In the genomic region with DNA sequence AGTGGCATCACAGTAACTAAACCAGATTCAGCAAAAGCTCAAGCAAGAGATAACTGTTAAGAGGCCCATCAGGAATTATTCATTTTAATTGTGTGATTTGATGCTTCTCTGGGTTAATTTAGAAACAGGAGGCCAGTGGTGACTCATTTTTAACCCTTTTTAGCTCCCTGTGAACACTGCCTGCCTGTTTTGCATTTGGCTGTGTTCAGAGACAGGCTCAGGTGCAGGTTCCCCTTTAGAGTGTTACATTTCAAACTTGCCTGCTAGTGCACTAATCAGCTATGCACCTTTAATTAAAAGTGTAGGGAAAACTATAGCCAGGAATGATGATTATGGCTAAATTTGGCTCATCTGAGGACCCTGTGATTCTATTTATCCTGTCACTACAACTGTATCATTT, we compare ENCODE assay signal across 12 cellular contexts. TPM values are rescaled to one million over a fixed set of nuclear protein-coding genes. Genes with fewer than 3 reads are reported as not detected.
DNase-seq lines count a peak whose midpoint lies in the region; ATAC-seq lines count a peak whose summit lies in the region.
"Had no signal": no experiment of that assay in that cellular context is flagged by ENCODE, and none has a peak within 500 bp of the region (broad histone marks: within the 10 kb centered on the region; RNA-seq: fewer than 3 reads in every experiment).

No MANE protein-coding gene starts in this region.

- H3K27ac Mint-ChIP-seq in activated naive CD8-positive, alpha-beta T cell = peak overlapping the region; percentile 23
- no peak overlapping the region for H3K27ac Mint-ChIP-seq in activated naive CD8-positive, alpha-beta T cell treated with anti-CD3 and anti-CD28 coated beads for 36 hours
- H3K27ac Mint-ChIP-seq in stimulated activated memory B cell treated with anti-CD40 and anti-IgM and Interleukin-4, amounts not matched to agents 10 μg/mL and 1 μg/mL and 100 μg/mL, for 72 hours = peak overlapping the region; percentile 66
- H3K27ac Mint-ChIP-seq: CD8-positive, alpha-beta T cell; dendritic cell treated with granulocyte-macrophage colony-stimulating factor and Interleukin-4, amounts not matched to agents 40 ng/mL and 50 ng/mL, for 4 days had no signal

- peaks cover 93% of the 10 kb centered on the region for H3K4me1 Mint-ChIP-seq in activated naive CD8-positive, alpha-beta T cell (ENCODE audit: low read depth)
- H3K4me1 Mint-ChIP-seq in activated naive CD8-positive, alpha-beta T cell treated with anti-CD3 and anti-CD28 coated beads for 36 hours = peaks cover 76% of the 10 kb centered on the region
- peaks cover 70% of the 10 kb centered on the region for H3K4me1 Mint-ChIP-seq in stimulated activated memory B cell treated with anti-CD40 and anti-IgM and Interleukin-4, amounts not matched to agents 10 μg/mL and 1 μg/mL and 100 μg/mL, for 72 hours

- no peaks in the 10 kb centered on the region for H3K9me3 Mint-ChIP-seq in activated naive CD8-positive, alpha-beta T cell (ENCODE audit: low read depth)
- no peaks in the 10 kb centered on the region for H3K9me3 Mint-ChIP-seq in activated naive CD8-positive, alpha-beta T cell treated with anti-CD3 and anti-CD28 coated beads for 36 hours
- no peaks in the 10 kb centered on the region for H3K9me3 Mint-ChIP-seq in stimulated activated memory B cell treated with anti-CD40 and anti-IgM and Interleukin-4, amounts not matched to agents 10 μg/mL and 1 μg/mL and 100 μg/mL, for 72 hours
- H3K9me3 Mint-ChIP-seq: CD8-positive, alpha-beta T cell; dendritic cell treated with granulocyte-macrophage colony-stimulating factor and Interleukin-4, amounts not matched to agents 40 ng/mL and 50 ng/mL, for 4 days had no signal

- no peak for DNase-seq in activated naive CD8-positive, alpha-beta T cell treated with anti-CD3 and anti-CD28 coated beads for 36 hours
- DNase-seq in GM19238 (ENCODE audit: insufficient read length, low spot score) (no peak), NCI-H748 treated with DMSO at 0.1 percent for 48 hours (lab: John Stamatoyannopoulos, UW) (no peak)
- DNase-seq: CD8-positive, alpha-beta T cell; NCI-H524; stimulated activated naive CD4-positive, alpha-beta T cell had no signal

- H3K36me3 Mint-ChIP-seq in activated naive CD8-positive, alpha-beta T cell = peaks cover 29% of the 10 kb centered on the region
- peaks cover 29% of the 10 kb centered on the region for H3K36me3 Mint-ChIP-seq in activated naive CD8-positive, alpha-beta T cell treated with anti-CD3 and anti-CD28 coated beads for 36 hours
- peaks cover 8% of the 10 kb centered on the region for H3K36me3 Mint-ChIP-seq in stimulated activated memory B cell treated with anti-CD40 and anti-IgM and Interleukin-4, amounts not matched to agents 10 μg/mL and 1 μg/mL and 100 μg/mL, for 72 hours

- no peaks in the 10 kb centered on the region for H3K27me3 Mint-ChIP-seq in activated naive CD8-positive, alpha-beta T cell
- no peaks in the 10 kb centered on the region for H3K27me3 Mint-ChIP-seq in activated naive CD8-positive, alpha-beta T cell treated with anti-CD3 and anti-CD28 coated beads for 36 hours
- no peaks in the 10 kb centered on the region for H3K27me3 Mint-ChIP-seq in stimulated activated memory B cell treated with anti-CD40 and anti-IgM and Interleukin-4, amounts not matched to agents 10 μg/mL and 1 μg/mL and 100 μg/mL, for 72 hours
- H3K27me3 Mint-ChIP-seq: dendritic cell treated with granulocyte-macrophage colony-stimulating factor and Interleukin-4, amounts not matched to agents 40 ng/mL and 50 ng/mL, for 4 days had no signal

- ATAC-seq in GM21717 (IDR thresholded peaks at IDR 0.05; ENCODE audit: unreplicated experiment) = peak; percentile 44
- peak; percentile 39 for ATAC-seq in HG03565 (IDR thresholded peaks at IDR 0.05; ENCODE audit: unreplicated experiment)
- ATAC-seq in stimulated activated memory B cell treated with anti-CD40 and anti-IgM and Interleukin-4, amounts not matched to agents 10 μg/mL and 1 μg/mL and 100 μg/mL, for 72 hours = peak; percentile 86
- no peak for ATAC-seq in HG03097 (IDR thresholded peaks at IDR 0.05; ENCODE audit: low FRiP score, unreplicated experiment)
- ATAC-seq: CD8-positive, alpha-beta T cell had no signal

- H3K4me3 Mint-ChIP-seq in activated naive CD8-positive, alpha-beta T cell = peak overlapping the region; percentile 21
- no peak overlapping the region for H3K4me3 Mint-ChIP-seq in activated naive CD8-positive, alpha-beta T cell treated with anti-CD3 and anti-CD28 coated beads for 36 hours
- H3K4me3 Mint-ChIP-seq in stimulated activated memory B cell treated with anti-CD40 and anti-IgM and Interleukin-4, amounts not matched to agents 10 μg/mL and 1 μg/mL and 100 μg/mL, for 72 hours = peak overlapping the region; percentile 40
- H3K4me3 Mint-ChIP-seq: CD8-positive, alpha-beta T cell; dendritic cell treated with granulocyte-macrophage colony-stimulating factor and Interleukin-4, amounts not matched to agents 40 ng/mL and 50 ng/mL, for 4 days had no signal

RNA-seq across cellular contexts. Expression of a gene that starts 6.5 kb away (rescaled TPM):
- 10 to 100 TPM; 27.8 to 28.4 TPM for total RNA-seq in activated naive CD8-positive, alpha-beta T cell treated with anti-CD3 and anti-CD28 coated beads for 36 hours

RNA-seq across cellular contexts. Expression of a gene that starts 34.9 kb away (rescaled TPM):
- not detected for total RNA-seq in activated naive CD8-positive, alpha-beta T cell treated with anti-CD3 and anti-CD28 coated beads for 36 hours
- total RNA-seq: CD8-positive, alpha-beta T cell had no signal
